In the genomic region with DNA sequence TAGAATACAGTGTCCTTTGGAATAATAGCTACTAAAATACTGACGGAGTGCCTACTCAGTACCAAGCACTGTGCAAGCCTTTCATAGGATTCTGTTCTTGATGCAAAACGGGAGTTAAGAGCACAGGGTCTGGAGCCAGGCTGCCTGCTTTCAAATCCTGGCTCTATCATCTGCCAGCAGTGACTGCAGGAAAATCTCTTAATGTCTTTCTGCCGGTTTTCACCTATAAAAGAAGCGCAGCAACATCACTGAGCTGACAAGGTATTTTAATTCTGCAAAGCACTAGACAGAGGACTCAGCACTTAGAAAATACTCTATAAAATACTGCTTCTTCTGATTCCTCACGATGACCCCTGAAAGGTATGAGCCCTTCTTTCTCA, we compare ENCODE assay signal across 8 cellular contexts. TPM values are rescaled to one million over a fixed set of nuclear protein-coding genes. Genes with fewer than 3 reads are reported as not detected.
DNase-seq lines count a peak whose midpoint lies in the region; ATAC-seq, FAIRE-seq and TF ChIP-seq lines count a peak whose summit lies in the region.

No MANE protein-coding gene starts in this region.

- H3K9me3 Mint-ChIP-seq in endodermal cell, result no peaks in the 10 kb centered on the region

- H3K27me3 ChIP-seq in endodermal cell (ENCODE audit: control insufficient read depth, insufficient read depth, low read length, poor library complexity, severe bottlenecking), result peaks cover 6% of the 10 kb centered on the region
- H3K27me3 ChIP-seq in parathyroid adenoma (ENCODE audit: control insufficient read depth, insufficient read depth, low read length), result no peaks in the 10 kb centered on the region

- H3K4me3 Mint-ChIP-seq in endodermal cell, result peak overlapping the region; percentile 78

- DNase-seq in NCI-H2227 treated with DMSO at 0.1 percent for 48 hours (lab: John Stamatoyannopoulos, UW) (peak; percentile 4), endodermal cell (no peak), urothelium cell line (ENCODE audit: low spot score) (no peak), GF-D8 (lab: John Stamatoyannopoulos, UW) (no peak), SHP77 (lab: John Stamatoyannopoulos, UW) (no peak)
- DNase-seq in stimulated activated CD8-positive, alpha-beta memory T cell treated with anti-CD3 and anti-CD28 coated beads, Interleukin-4, amount 100 ng/mL, for 48 hours, result no peak

- ATAC-seq in GM18517 (IDR thresholded peaks at IDR 0.05; ENCODE audit: unreplicated experiment), result peak; percentile 3

- H3K4me1 ChIP-seq in endodermal cell (ENCODE audit: control insufficient read depth, insufficient read depth, low read length) (peaks cover 6% of the 10 kb centered on the region), parathyroid adenoma (no peaks in the 10 kb centered on the region)

- H3K9ac ChIP-seq in endodermal cell (ENCODE audit: extremely low read depth, low read length, poor library complexity, severe bottlenecking), result peak overlapping the region; percentile 53
- H3K9ac ChIP-seq in parathyroid adenoma, result peak overlapping the region; percentile 72

- WGBS in endodermal cell (ENCODE audit: insufficient coverage in 1 of 2, insufficient read length in 1 of 2), 2 experiments, result 24 to 29% methylated on average over 3 to 5 of the region's 5 CpGs

- H3K4me3 ChIP-seq in endodermal cell (ENCODE audit: low read length) (peak overlapping the region; percentile 87), parathyroid adenoma (ENCODE audit: low read depth, low read length) (peak overlapping the region; percentile 61)

- peaks cover 22% of the 10 kb centered on the region for H3K36me3 Mint-ChIP-seq in endodermal cell (ENCODE audit: low read depth)

- H3K27me3 Mint-ChIP-seq in endodermal cell (ENCODE audit: insufficient read depth), result peaks cover 18% of the 10 kb centered on the region

- peak overlapping the region; percentile 99 for H2AFZ ChIP-seq in parathyroid adenoma

- peaks cover 26% of the 10 kb centered on the region for H3K36me3 ChIP-seq in endodermal cell (ENCODE audit: control insufficient read depth, insufficient read depth, low read length)
- H3K36me3 ChIP-seq in parathyroid adenoma (ENCODE audit: control insufficient read depth, insufficient read depth, low read length), result no peaks in the 10 kb centered on the region

- H3K79me2 ChIP-seq in parathyroid adenoma, result peaks cover 3% of the 10 kb centered on the region

- no peak overlapping the region for H3K27ac ChIP-seq in endodermal cell (ENCODE audit: low read depth, low read length)
- H3K27ac ChIP-seq in parathyroid adenoma, result no peak overlapping the region

- TF ChIP-seq CTCF in endodermal cell (conservative IDR thresholded peaks at IDR 0.05) (no peak), parathyroid adenoma (IDR thresholded peaks at IDR 0.05) (no peak)

- peaks cover 14% of the 10 kb centered on the region for H3K4me1 Mint-ChIP-seq in endodermal cell

- H3K27ac Mint-ChIP-seq in endodermal cell, result no peak overlapping the region

- no peak for FAIRE-seq in urothelium cell line (lab: Jason Lieb, UNC)

- H3K9me3 ChIP-seq in endodermal cell (ENCODE audit: control insufficient read depth, low read length) (no peaks in the 10 kb centered on the region), parathyroid adenoma (ENCODE audit: control insufficient read depth, low read length) (no peaks in the 10 kb centered on the region)

- H3K4me2 ChIP-seq in parathyroid adenoma (ENCODE audit: low read length), result peak overlapping the region; percentile 72

RNA-seq across cellular contexts. Expression of a gene that starts 0.7 kb away (rescaled TPM):
- 10 to 100 TPM; 28.0 to 38.2 TPM for total RNA-seq in endodermal cell
- polyA plus RNA-seq in endodermal cell (2013, experiment 1 of 2), result 19.4 TPM
- polyA plus RNA-seq in endodermal cell (2013, experiment 2 of 2), result 20.9 TPM
